ENCODE assay signal across 8 cellular contexts in genomic region chr3:177194319-177194718, GRCh38. TPM values are rescaled to one million over a fixed set of nuclear protein-coding genes. Genes with fewer than 3 reads are reported as not detected.
A peak's percentile ranks its signal among the peaks of the same experiment; 100 is the strongest.
DNase-seq lines count a peak whose midpoint lies in the region; ATAC-seq and TF ChIP-seq lines count a peak whose summit lies in the region.

No MANE protein-coding gene starts in this region.

- H3K36me3 Mint-ChIP-seq in activated naive CD4-positive, alpha-beta T cell treated with anti-CD3 and anti-CD28 coated beads, Interleukin-2, amount 50 U/mL, for 24 hours: peaks cover 12% of the 10 kb centered on the region
- peaks cover 42% of the 10 kb centered on the region for H3K36me3 Mint-ChIP-seq in activated naive CD8-positive, alpha-beta T cell treated with anti-CD3 and anti-CD28 coated beads, Interleukin-2, amount 50 U/mL, for 24 hours (ENCODE audit: low read depth)

- H3K4me3 ChIP-seq in kidney epithelial cell (ENCODE audit: low read depth, low read length) (peak overlapping the region; percentile 78), tibial artery (peak overlapping the region; percentile 81 to 91)

- intact Hi-C loops in tibial artery (cut with DNase I; ENCODE audit: low total_unique reads): loop anchor here (10.0 kb wide), 3 partner anchors 400 to 1130 kb away; no protein-coding TSS in a partner anchor

- no peaks in the 10 kb centered on the region for H3K9me3 Mint-ChIP-seq in activated naive CD4-positive, alpha-beta T cell treated with anti-CD3 and anti-CD28 coated beads, Interleukin-2, amount 50 U/mL, for 24 hours
- H3K9me3 Mint-ChIP-seq in activated naive CD8-positive, alpha-beta T cell treated with anti-CD3 and anti-CD28 coated beads, Interleukin-2, amount 50 U/mL, for 24 hours: no peaks in the 10 kb centered on the region

- H3K36me3 ChIP-seq in kidney epithelial cell (ENCODE audit: control insufficient read depth, insufficient read depth, low read length): no peaks in the 10 kb centered on the region
- H3K36me3 ChIP-seq in tibial artery: no peaks in the 10 kb centered on the region

- no peak for ATAC-seq in activated naive CD8-positive, alpha-beta T cell treated with anti-CD3 and anti-CD28 coated beads, Interleukin-2, amount 50 U/mL, for 24 hours
- no peak for ATAC-seq in HG02973 (IDR thresholded peaks at IDR 0.05; ENCODE audit: unreplicated experiment)

- H3K4me3 Mint-ChIP-seq in activated naive CD4-positive, alpha-beta T cell treated with anti-CD3 and anti-CD28 coated beads, Interleukin-2, amount 50 U/mL, for 24 hours: peak overlapping the region; percentile 99
- H3K4me3 Mint-ChIP-seq in activated naive CD8-positive, alpha-beta T cell treated with anti-CD3 and anti-CD28 coated beads, Interleukin-2, amount 50 U/mL, for 24 hours: peak overlapping the region; percentile 91

- H3K27me3 Mint-ChIP-seq in activated naive CD4-positive, alpha-beta T cell treated with anti-CD3 and anti-CD28 coated beads, Interleukin-2, amount 50 U/mL, for 24 hours: no peaks in the 10 kb centered on the region
- no peaks in the 10 kb centered on the region for H3K27me3 Mint-ChIP-seq in activated naive CD8-positive, alpha-beta T cell treated with anti-CD3 and anti-CD28 coated beads, Interleukin-2, amount 50 U/mL, for 24 hours

- peaks cover 62% of the 10 kb centered on the region for H3K4me1 Mint-ChIP-seq in activated naive CD4-positive, alpha-beta T cell treated with anti-CD3 and anti-CD28 coated beads, Interleukin-2, amount 50 U/mL, for 24 hours
- peaks cover 64% of the 10 kb centered on the region for H3K4me1 Mint-ChIP-seq in activated naive CD8-positive, alpha-beta T cell treated with anti-CD3 and anti-CD28 coated beads, Interleukin-2, amount 50 U/mL, for 24 hours

- H3K9me3 ChIP-seq in tibial artery: no peaks in the 10 kb centered on the region

- H3K27me3 ChIP-seq in kidney epithelial cell (ENCODE audit: control insufficient read depth, insufficient read depth, low read length): no peaks in the 10 kb centered on the region
- H3K27me3 ChIP-seq in tibial artery: no peaks in the 10 kb centered on the region

- H3K27ac Mint-ChIP-seq in activated naive CD4-positive, alpha-beta T cell treated with anti-CD3 and anti-CD28 coated beads, Interleukin-2, amount 50 U/mL, for 24 hours: peak overlapping the region; percentile 100
- peak overlapping the region; percentile 97 for H3K27ac Mint-ChIP-seq in activated naive CD8-positive, alpha-beta T cell treated with anti-CD3 and anti-CD28 coated beads, Interleukin-2, amount 50 U/mL, for 24 hours

- no peak for DNase-seq in activated naive CD4-positive, alpha-beta T cell treated with Interleukin-2 at 50 U/mL for 16 hours
- no peak for DNase-seq in activated naive CD8-positive, alpha-beta T cell treated with anti-CD3 and anti-CD28 coated beads, Interleukin-2, amount 50 U/mL, for 24 hours
- no peak for DNase-seq in kidney epithelial cell (ENCODE audit: low read depth)
- no peak for DNase-seq in tibial artery
- no peak for DNase-seq in activated gamma-delta T cell treated with Interleukin-2 at 50 U/mL for 16 hours
- DNase-seq in NK-92 treated with Interleukin-12 subunit alpha and Interleukin-12 subunit beta, amount 100 ng/mL, for 24 hours (lab: John Stamatoyannopoulos, UW): no peak

- H3K27ac ChIP-seq in tibial artery: peak overlapping the region; percentile 92 to 99

- no peak for TF ChIP-seq CTCF in kidney epithelial cell (IDR thresholded peaks at IDR 0.05; ENCODE audit: insufficient read depth, low read length, poor library complexity, severe bottlenecking)
- TF ChIP-seq CTCF in tibial artery (IDR thresholded peaks at IDR 0.05): no peak

- peaks cover 0 to 46% (median 16%) of the 10 kb centered on the region in 4 donors for H3K4me1 ChIP-seq in tibial artery

RNA-seq across cellular contexts. Expression of gene TBL1XR1, which starts 3.0 kb away (rescaled TPM):
- 81.4 and 90.1 TPM in 2 replicates for total RNA-seq in kidney epithelial cell
